In genomic region chr4:169142906-169143305, GRCh38 we compare ENCODE assay signal across 20 cellular contexts.
A peak's percentile ranks its signal among the peaks of the same experiment; 100 is the strongest.
DNase-seq lines count a peak whose midpoint lies in the region; ATAC-seq and TF ChIP-seq lines count a peak whose summit lies in the region.
"Had no signal": no experiment of that assay in that cellular context is flagged by ENCODE, and none has a peak within 500 bp of the region (broad histone marks: within the 10 kb centered on the region; RNA-seq: fewer than 3 reads in every experiment).

No MANE protein-coding gene starts in this region.

- CTCF ChIA-PET in PC-9 (lab: Charles Lee), result no interaction called here

- no peaks in the 10 kb centered on the region for H3K79me2 ChIP-seq in PC-9 (ENCODE audit: low read depth)

- H3K9ac ChIP-seq in endodermal cell (ENCODE audit: extremely low read depth, low read length, poor library complexity, severe bottlenecking), result no peak overlapping the region

- H3K36me3 ChIP-seq in endodermal cell (ENCODE audit: control insufficient read depth, insufficient read depth, low read length) (peaks cover 59% of the 10 kb centered on the region), PC-9 (ENCODE audit: low read depth) (peaks cover 4% of the 10 kb centered on the region; the same call in 1 of the 2 replicates)
- H3K36me3 ChIP-seq: BE2C, Peyer's patch had no signal

- peak overlapping the region; percentile 64 for H3K27ac Mint-ChIP-seq in endodermal cell
- H3K27ac Mint-ChIP-seq in nephron, result peak overlapping the region; percentile 83 to 98 (median 87)

- intact Hi-C loops in PC-9 (cut with micrococcal nuclease; ENCODE audit: unreplicated experiment), result no loop called here

- H3F3A ChIP-seq in PC-9 (ENCODE audit: insufficient read depth, low read depth), result no peaks in the 10 kb centered on the region

- H3K9me2 ChIP-seq in PC-9 (ENCODE audit: insufficient read depth), result no peaks in the 10 kb centered on the region

- POLR2A ChIA-PET in PC-9 (lab: Charles Lee; ENCODE audit: unreplicated experiment), result no interaction called here

- H3K4me1 ChIP-seq in endodermal cell (ENCODE audit: control insufficient read depth, insufficient read depth, low read length) (no peaks in the 10 kb centered on the region), PC-9 (replicated peaks; ENCODE audit: insufficient read depth) (peaks cover 11% of the 10 kb centered on the region)
- H3K4me1 ChIP-seq: BE2C, Peyer's patch had no signal

- H3K4me3 ChIP-seq in endodermal cell (ENCODE audit: low read length), result no peak overlapping the region
- no peak overlapping the region for H3K4me3 ChIP-seq in PC-9
- H3K4me3 ChIP-seq: GM12878, K562, Peyer's patch had no signal

- no peak overlapping the region for H2AFZ ChIP-seq in PC-9

- H4K20me1 ChIP-seq in PC-9 (ENCODE audit: insufficient read depth), result no peaks in the 10 kb centered on the region

- H3K27me3 ChIP-seq in endodermal cell (ENCODE audit: control insufficient read depth, insufficient read depth, low read length, poor library complexity, severe bottlenecking) (no peaks in the 10 kb centered on the region), PC-9 (ENCODE audit: insufficient read depth, low read depth) (no peaks in the 10 kb centered on the region)
- H3K27me3 ChIP-seq: BE2C, Peyer's patch had no signal

- BruUV-seq in PC-9 (replicated peaks; lab: Mats Ljungman, UMichigan), result no TSS peak

- no peak for ATAC-seq in HG03159 (IDR thresholded peaks at IDR 0.05; ENCODE audit: unreplicated experiment)
- ATAC-seq: GM12878, HepG2, K562, SK-N-SH treated with all-trans-retinoic acid at 6 μM for 48 hours had no signal

- H3K27ac ChIP-seq in endodermal cell (ENCODE audit: low read depth, low read length) (no peak overlapping the region), PC-9 (no peak overlapping the region)
- H3K27ac ChIP-seq: HL-60, Peyer's patch had no signal

- H3K9me3 ChIP-seq in endodermal cell (ENCODE audit: control insufficient read depth, low read length), result no peaks in the 10 kb centered on the region
- no peaks in the 10 kb centered on the region for H3K9me3 ChIP-seq in PC-9 (ENCODE audit: insufficient read depth, low read depth)
- H3K9me3 ChIP-seq: BE2C, Peyer's patch had no signal

- DNase-seq in NCI-H748 (lab: John Stamatoyannopoulos, UW; ENCODE audit: unreplicated experiment) (peak; percentile 15), NCI-H748 treated with DMSO at 0.1 percent for 48 hours (lab: John Stamatoyannopoulos, UW) (no peak), endodermal cell (no peak), PC-9 (no peak), MV-4-11 (lab: John Stamatoyannopoulos, UW) (no peak)
- DNase-seq: BE2C, DMS79 treated with DMSO at 0.1 percent for 48 hours, MM.1S, NCI-H1092, NCI-H146, NCI-H2081, NCI-H446, Peyer's patch had no signal

- H3K36me3 Mint-ChIP-seq in endodermal cell (ENCODE audit: low read depth) (peaks cover 27% of the 10 kb centered on the region), nephron (ENCODE audit: low read depth) (peaks cover 18% of the 10 kb centered on the region)

- H3K4me1 Mint-ChIP-seq in endodermal cell (peaks cover 9% of the 10 kb centered on the region), nephron (no peaks in the 10 kb centered on the region)

- TF ChIP-seq CTCF in endodermal cell (conservative IDR thresholded peaks at IDR 0.05) (no peak), nephron (IDR thresholded peaks at IDR 0.05; ENCODE audit: unreplicated experiment in 3 of 3) (no peak), PC-9 (conservative IDR thresholded peaks at IDR 0.05) (no peak)

- no peaks in the 10 kb centered on the region for H3K9me3 Mint-ChIP-seq in endodermal cell
- no peaks in the 10 kb centered on the region for H3K9me3 Mint-ChIP-seq in nephron

- H3K27me3 Mint-ChIP-seq in endodermal cell (ENCODE audit: insufficient read depth), result no peaks in the 10 kb centered on the region
- H3K27me3 Mint-ChIP-seq in nephron (ENCODE audit: low read depth), result no peaks in the 10 kb centered on the region

- H3K4me2 ChIP-seq in PC-9, result no peak overlapping the region

- no peak overlapping the region for H3K4me3 Mint-ChIP-seq in endodermal cell
- no peak overlapping the region for H3K4me3 Mint-ChIP-seq in nephron
